17 cellular contexts compared by ENCODE assay signal in genomic region chr5:157545911-157546310, GRCh38. TPM values are rescaled to one million over a fixed set of nuclear protein-coding genes. Genes with fewer than 3 reads are reported as not detected.
DNase-seq lines count a peak whose midpoint lies in the region; ATAC-seq and TF ChIP-seq lines count a peak whose summit lies in the region.
"Had no signal": no experiment of that assay in that cellular context is flagged by ENCODE, and none has a peak within 500 bp of the region (broad histone marks: within the 10 kb centered on the region; RNA-seq: fewer than 3 reads in every experiment).

No MANE protein-coding gene starts in this region.

- H3K9me3 ChIP-seq in right cardiac atrium (ENCODE audit: control insufficient read depth, low read length) (no peaks in the 10 kb centered on the region), right atrium auricular region (no peaks in the 10 kb centered on the region), mucosa of rectum (ENCODE audit: control insufficient read depth in 2 of 2, low read length in 2 of 2) (no peaks in the 10 kb centered on the region)
- H3K9me3 ChIP-seq: breast epithelium had no signal

- TF ChIP-seq CTCF in right atrium auricular region (IDR thresholded peaks at IDR 0.05) = no peak

- intact Hi-C loops in right cardiac atrium (cut with DNase I) = no loop called here
- intact Hi-C loops in activated CD4-positive, alpha-beta memory T cell treated with anti-CD3 and anti-CD28 coated beads for 36 hours (cut with micrococcal nuclease) = loop anchor here (10.0 kb wide), 2 partner anchors 291 to 309 kb away; partner anchors contain the start of gene CLINT1

- H3K27ac ChIP-seq in right cardiac atrium (ENCODE audit: low read length) (peak overlapping the region; percentile 84), right atrium auricular region (peak overlapping the region in 1 of 2 donors; percentile 86), mucosa of rectum (ENCODE audit: low read depth in 2 of 2, low read length in 2 of 2) (peak overlapping the region; percentile 74 to 75)
- H3K27ac ChIP-seq: dorsolateral prefrontal cortex had no signal

- no peak overlapping the region for H3K4me3 ChIP-seq in right cardiac atrium (ENCODE audit: low read length)
- no peak overlapping the region for H3K4me3 ChIP-seq in right atrium auricular region
- H3K4me3 ChIP-seq in mucosa of rectum (ENCODE audit: low read length in 2 of 2) = no peak overlapping the region
- H3K4me3 ChIP-seq: breast epithelium, dorsolateral prefrontal cortex had no signal

- no peak overlapping the region for H3K9ac ChIP-seq in mucosa of rectum (ENCODE audit: low read depth in 1 of 2, low read length in 2 of 2)

- POLR2A ChIA-PET in activated CD4-positive, alpha-beta memory T cell treated with anti-CD3 and anti-CD28 coated beads for 36 hours (lab: Charles Lee) = interaction anchor here (1.0 to 1.9 kb wide), 4 partner anchors 36 to 67 kb away, joined by 3 to 10 read pairs (median 4); no protein-coding TSS in a partner anchor

- peak overlapping the region; percentile 98 for H3K27ac Mint-ChIP-seq in activated CD4-positive, alpha-beta memory T cell treated with anti-CD3 and anti-CD28 coated beads for 36 hours
- H3K27ac Mint-ChIP-seq: activated naive CD4-positive, alpha-beta T cell treated with anti-CD3 and anti-CD28 coated beads, Interleukin-2, amount 50 U/mL, for 24 hours; progenitor cell of endocrine pancreas had no signal

- H3K27me3 ChIP-seq in right cardiac atrium (ENCODE audit: control insufficient read depth, insufficient read depth) (no peaks in the 10 kb centered on the region), right atrium auricular region (no peaks in the 10 kb centered on the region), mucosa of rectum (ENCODE audit: control insufficient read depth in 2 of 2, insufficient read depth in 2 of 2, low read length in 2 of 2) (no peaks in the 10 kb centered on the region)
- H3K27me3 ChIP-seq: breast epithelium, dorsolateral prefrontal cortex had no signal

- no peaks in the 10 kb centered on the region for H3K27me3 Mint-ChIP-seq in activated CD4-positive, alpha-beta memory T cell treated with anti-CD3 and anti-CD28 coated beads for 36 hours
- H3K27me3 Mint-ChIP-seq: activated naive CD4-positive, alpha-beta T cell treated with anti-CD3 and anti-CD28 coated beads, Interleukin-2, amount 50 U/mL, for 24 hours had no signal

- DNase-seq in right cardiac atrium (peak in 1 of 3 donors; percentile 36), right atrium auricular region (ENCODE audit: low spot score) (no peak), NK-92 (lab: John Stamatoyannopoulos, UW; ENCODE audit: unreplicated experiment) (no peak), NCI-H345 treated with DMSO at 0.1 percent for 48 hours (lab: John Stamatoyannopoulos, UW; ENCODE audit: unreplicated experiment) (no peak), DMS153 treated with DMSO at 0.1 percent for 48 hours (lab: John Stamatoyannopoulos, UW; ENCODE audit: unreplicated experiment) (no peak)
- peak; percentile 31 for DNase-seq in activated CD4-positive, alpha-beta memory T cell treated with anti-CD3 and anti-CD28 coated beads for 36 hours
- DNase-seq: DMS153, dorsolateral prefrontal cortex, Kasumi-1, left colon, NCI-H146, NCI-H446 treated with DMSO at 0.1 percent for 48 hours, OCI-M1 had no signal

- H3K4me1 Mint-ChIP-seq in activated CD4-positive, alpha-beta memory T cell treated with anti-CD3 and anti-CD28 coated beads for 36 hours (ENCODE audit: low read depth) = peaks cover 98% of the 10 kb centered on the region

- 84% methylated on average over 4 of the region's 4 CpGs for WGBS in right cardiac atrium

- no peak overlapping the region for H3K4me3 Mint-ChIP-seq in activated CD4-positive, alpha-beta memory T cell treated with anti-CD3 and anti-CD28 coated beads for 36 hours
- H3K4me3 Mint-ChIP-seq: activated naive CD4-positive, alpha-beta T cell treated with anti-CD3 and anti-CD28 coated beads, Interleukin-2, amount 50 U/mL, for 24 hours had no signal

- H3K36me3 Mint-ChIP-seq in activated CD4-positive, alpha-beta memory T cell treated with anti-CD3 and anti-CD28 coated beads for 36 hours = peaks cover 42% of the 10 kb centered on the region
- H3K36me3 Mint-ChIP-seq: activated naive CD4-positive, alpha-beta T cell treated with anti-CD3 and anti-CD28 coated beads, Interleukin-2, amount 50 U/mL, for 24 hours had no signal

- CTCF ChIA-PET in activated CD4-positive, alpha-beta memory T cell treated with anti-CD3 and anti-CD28 coated beads for 36 hours (lab: Charles Lee) = interaction anchor here (0.8 to 2.5 kb wide), 5 partner anchors 24 to 198 kb away, joined by 3 to 8 read pairs (median 4); partner anchors contain the start of gene LSM11

- no peak for ATAC-seq in right cardiac atrium
- ATAC-seq: left colon had no signal

- H3K4me1 ChIP-seq in right cardiac atrium (ENCODE audit: control insufficient read depth, insufficient read depth, low read length) (peaks cover 41% of the 10 kb centered on the region), right atrium auricular region (peaks cover 0 to 92% of the 10 kb centered on the region in 2 donors), mucosa of rectum (ENCODE audit: control insufficient read depth in 2 of 2, insufficient read depth in 2 of 2, low read length in 2 of 2) (peaks cover 24 to 38% of the 10 kb centered on the region in 2 donors)
- H3K4me1 ChIP-seq: breast epithelium had no signal

- H3K9me3 Mint-ChIP-seq in activated CD4-positive, alpha-beta memory T cell treated with anti-CD3 and anti-CD28 coated beads for 36 hours = no peaks in the 10 kb centered on the region
- H3K9me3 Mint-ChIP-seq: activated naive CD4-positive, alpha-beta T cell treated with anti-CD3 and anti-CD28 coated beads, Interleukin-2, amount 50 U/mL, for 24 hours had no signal

- H3K36me3 ChIP-seq in right atrium auricular region (no peaks in the 10 kb centered on the region), mucosa of rectum (ENCODE audit: control insufficient read depth in 2 of 2, insufficient read depth in 2 of 2, low read length in 2 of 2) (no peaks in the 10 kb centered on the region)
- H3K36me3 ChIP-seq: breast epithelium had no signal

RNA-seq across cellular contexts. Expression of gene ADAM19, which starts 29.7 kb away (rescaled TPM):
- 10 to 100 TPM; 21.7 to 60.2 (median 24.5) TPM for total RNA-seq in right cardiac atrium
- polyA plus RNA-seq in right cardiac atrium = 10.5 TPM
- 10 to 100 TPM; 13.1 to 49.5 TPM for total RNA-seq in right atrium auricular region
- 100 to 1,000 TPM; 107 to 111 TPM for total RNA-seq in activated CD4-positive, alpha-beta memory T cell treated with anti-CD3 and anti-CD28 coated beads for 36 hours
